In the genomic region with DNA sequence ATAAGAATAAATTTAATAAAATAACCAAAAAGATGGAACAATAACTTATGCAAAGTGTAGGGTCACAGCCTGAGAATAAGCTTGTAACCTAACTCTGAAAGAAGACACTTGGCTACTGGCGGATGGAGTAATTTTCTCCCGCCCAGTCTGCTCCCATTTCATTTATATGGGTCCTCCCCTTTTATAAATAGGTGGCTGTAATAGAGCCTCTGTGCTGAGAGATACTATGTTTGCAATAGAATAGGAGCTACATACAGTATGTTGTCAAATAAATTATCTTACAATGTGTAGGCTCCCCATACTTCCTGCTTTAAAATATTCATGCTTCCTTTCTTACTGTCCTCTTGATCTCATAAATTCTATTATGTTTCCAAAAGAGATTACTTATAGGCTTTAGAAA, we compare ENCODE assay signal across 25 cellular contexts.
"Had no signal": no experiment of that assay in that cellular context is flagged by ENCODE, and none has a peak within 500 bp of the region (broad histone marks: within the 10 kb centered on the region; RNA-seq: fewer than 3 reads in every experiment).

No MANE protein-coding gene starts in this region.

- H3K36me3 ChIP-seq: stomach, suprapubic skin, thoracic aorta, thyroid gland, tibial artery, tibial nerve, transverse colon, upper lobe of left lung, upper lobe of right lung, uterus, vagina had no signal

- DNase-seq: stimulated activated CD4-positive, alpha-beta T cell treated with anti-CD3 and anti-CD28 coated beads, Interleukin-2, amount 100 ng/mL, for 48 hours; stimulated activated CD4-positive, alpha-beta T cell treated with anti-CD3 and anti-CD28 coated beads, Interleukin-4, amount 100 ng/mL, for 1 hour; stimulated activated CD4-positive, alpha-beta T cell treated with anti-CD3 and anti-CD28 coated beads, Interleukin-4, amount 100 ng/mL, for 24 hours; stimulated activated CD4-positive, alpha-beta T cell treated with anti-CD3 and anti-CD28 coated beads, Interleukin-4, amount 100 ng/mL, for 4 hours; stimulated activated CD8-positive, alpha-beta memory T cell treated with anti-CD3 and anti-CD28 coated beads, Interleukin-4, amount 100 ng/mL, for 48 hours; stimulated activated naive B cell treated with anti-CD40 and anti-IgM and Interleukin-4, amounts not matched to agents 10 μg/mL and 1 μg/mL and 100 μg/mL, for 72 hours; stimulated activated naive CD4-positive, alpha-beta T cell; stimulated activated naive CD4-positive, alpha-beta T cell treated with Interleukin-2 at 50 U/mL for 16 hours; stimulated activated naive CD8-positive, alpha-beta T cell treated with anti-CD3 and anti-CD28 coated beads, Interleukin-15, amount 100 ng/mL, for 72 hours; stimulated activated naive CD8-positive, alpha-beta T cell treated with anti-CD3 and anti-CD28 coated beads, Interleukin-15, Interleukin-2, amounts not matched to agents 100 U/mL and 50 U/mL, for 24 hours; stomach; substantia nigra; thyroid gland; tibial artery; transverse colon; trophoblast cell; upper lobe of left lung; upper lobe of right lung; uterus had no signal

- H3K4me1 ChIP-seq: stomach, suprapubic skin, thyroid gland, tibial artery, tibial nerve, transverse colon, upper lobe of left lung, upper lobe of right lung, uterus, vagina had no signal

- H3K9me3 ChIP-seq: stomach, suprapubic skin, thoracic aorta, thyroid gland, tibial artery, tibial nerve, transverse colon, upper lobe of left lung, upper lobe of right lung, uterus, vagina had no signal

- H3K27me3 ChIP-seq: suprapubic skin, thyroid gland, tibial artery, tibial nerve, transverse colon, upper lobe of left lung, upper lobe of right lung, uterus, vagina had no signal

- ATAC-seq: stimulated activated effector memory CD8-positive, alpha-beta T cell treated with anti-CD3 and anti-CD28 coated beads, Interleukin-12 subunit alpha, Interleukin-12 subunit beta, amount 100 ng/mL, for 72 hours; stimulated activated memory B cell treated with anti-CD40 and anti-IgM and Interleukin-4, amounts not matched to agents 10 μg/mL and 1 μg/mL and 100 μg/mL, for 72 hours; stimulated activated naive B cell treated with anti-CD40 and anti-IgM and Interleukin-4, amounts not matched to agents 10 μg/mL and 1 μg/mL and 100 μg/mL, for 72 hours; stimulated activated naive CD8-positive, alpha-beta T cell treated with anti-CD3 and anti-CD28 coated beads, Interleukin-15, amount 100 ng/mL, for 72 hours; stimulated activated naive CD8-positive, alpha-beta T cell treated with anti-CD3 and anti-CD28 coated beads, Interleukin-15, Interleukin-2, amounts not matched to agents 100 U/mL and 50 U/mL, for 24 hours; upper lobe of right lung had no signal

- H3K27ac ChIP-seq: stomach, suprapubic skin, thoracic aorta, thyroid gland, tibial artery, tibial nerve, transverse colon, upper lobe of left lung, upper lobe of right lung, uterus, vagina had no signal

- H3K4me3 ChIP-seq: stomach, suprapubic skin, thoracic aorta, thyroid gland, tibial artery, tibial nerve, transverse colon, upper lobe of left lung, upper lobe of right lung, uterus, vagina had no signal
